ENCODE assay signal across 8 cellular contexts in genomic region chr1:64171797-64172281, GRCh38.
DNase-seq lines count a peak whose midpoint lies in the region; ATAC-seq lines count a peak whose summit lies in the region.
"Had no signal": no experiment of that assay in that cellular context is flagged by ENCODE, and none has a peak within 500 bp of the region (broad histone marks: within the 10 kb centered on the region; RNA-seq: fewer than 3 reads in every experiment).

No MANE protein-coding gene starts in this region.

- DNase-seq in NCI-H2029 treated with DMSO at 0.1 percent for 48 hours (lab: John Stamatoyannopoulos, UW) (peak; percentile 61), epithelial cell of prostate (ENCODE audit: low read depth, low spot score) (peak; percentile 34), NCI-H2171 (lab: John Stamatoyannopoulos, UW) (no peak)
- no peak for DNase-seq in activated effector memory CD4-positive, alpha-beta T cell treated with Interleukin-2 at 50 U/mL for 16 hours
- DNase-seq in effector CD4-positive, alpha-beta T cell, result no peak
- DNase-seq: natural killer cell had no signal

- ATAC-seq in GM18520 (IDR thresholded peaks at IDR 0.05; ENCODE audit: unreplicated experiment), result peak; percentile 69
- peak; percentile 69 for ATAC-seq in HG02678 (IDR thresholded peaks at IDR 0.05; ENCODE audit: unreplicated experiment)

- H3K27ac ChIP-seq in epithelial cell of prostate, result peak overlapping the region; percentile 21

Comparison
In these comparisons a context has a peak if more than half of its experiments do, and no peak if none do; other contexts are left out.
1. DNase-seq: peak in NCI-H2029 treated with DMSO at 0.1 percent for 48 hours (single experiment) and epithelial cell of prostate (single experiment); none in activated effector memory CD4-positive, alpha-beta T cell treated with Interleukin-2 at 50 U/mL for 16 hours (single experiment), NCI-H2171 (single experiment) and effector CD4-positive, alpha-beta T cell (single experiment).